12 cellular contexts compared by ENCODE assay signal in the genomic region with DNA sequence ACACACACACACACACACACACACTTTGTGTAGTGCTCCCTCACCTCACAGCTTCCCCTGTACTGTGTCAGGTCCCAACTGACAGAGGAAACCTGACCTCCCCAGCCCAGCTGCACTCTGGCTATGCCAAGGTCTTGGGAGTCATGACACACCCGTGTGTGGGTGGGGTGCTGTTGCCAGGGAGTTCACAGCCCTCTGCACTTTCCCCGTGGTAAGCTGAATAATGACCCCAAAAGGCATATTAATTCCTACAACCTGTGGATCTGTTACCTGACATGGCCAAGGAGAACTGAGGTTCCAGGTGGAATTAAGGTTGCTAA. TPM values are rescaled to one million over a fixed set of nuclear protein-coding genes. Genes with fewer than 3 reads are reported as not detected.
DNase-seq lines count a peak whose midpoint lies in the region; ATAC-seq, FAIRE-seq and TF ChIP-seq lines count a peak whose summit lies in the region.
"Had no signal": no experiment of that assay in that cellular context is flagged by ENCODE, and none has a peak within 500 bp of the region (broad histone marks: within the 10 kb centered on the region; RNA-seq: fewer than 3 reads in every experiment).

No MANE protein-coding gene starts in this region.

- H3K36me3 Mint-ChIP-seq in neural progenitor cell, result no peaks in the 10 kb centered on the region

- H3K4me2 ChIP-seq in A549 (peak overlapping the region; percentile 47; the same call in 2 of the 3 replicates), HepG2 (ENCODE audit: low read depth, low read length) (no peak overlapping the region), neural progenitor cell (no peak overlapping the region)

- H2AFZ ChIP-seq in HepG2 (ENCODE audit: low read length) (no peak overlapping the region), neural progenitor cell (replicated peaks) (no peak overlapping the region)

- H3K9me3 ChIP-seq in A549 (no peaks in the 10 kb centered on the region), HepG2 (ENCODE audit: low read length) (no peaks in the 10 kb centered on the region), neural progenitor cell (ENCODE audit: low read depth) (no peaks in the 10 kb centered on the region)
- H3K9me3 ChIP-seq: HAP-1 had no signal

- no peak overlapping the region for H3K4me3 Mint-ChIP-seq in neural progenitor cell
- H3K4me3 Mint-ChIP-seq: endodermal cell had no signal

- no peak overlapping the region for H3K9ac ChIP-seq in HepG2 (ENCODE audit: insufficient read depth, low read depth, low read length)
- no peak overlapping the region for H3K9ac ChIP-seq in neural progenitor cell

- H3K27me3 ChIP-seq in HepG2 (ENCODE audit: control insufficient read depth in 1 of 2, insufficient read depth in 2 of 2, low read length in 2 of 2) (peaks cover 5 to 39% of the 10 kb centered on the region in 2 experiments; a peak in 4 of 5 replicates), neural progenitor cell (no peaks in the 10 kb centered on the region)

- peaks cover 5% of the 10 kb centered on the region for H3K27me3 Mint-ChIP-seq in neural progenitor cell (ENCODE audit: insufficient read depth, low read depth)

- H3F3A ChIP-seq in neural progenitor cell (ENCODE audit: low read depth), result no peaks in the 10 kb centered on the region

- H3K4me1 ChIP-seq in A549, result peaks cover 30% of the 10 kb centered on the region
- peaks cover 31% of the 10 kb centered on the region for H3K4me1 ChIP-seq in HepG2 (ENCODE audit: insufficient read depth, low read length)
- H3K4me1 ChIP-seq in neural progenitor cell, result peaks cover 10% of the 10 kb centered on the region
- H3K4me1 ChIP-seq: HAP-1 had no signal

- H3K4me3 ChIP-seq in A549, result no peak overlapping the region
- H3K4me3 ChIP-seq in HepG2 (replicated peaks in 1 of 3; ENCODE audit: insufficient read depth in 1 of 3, low read depth in 2 of 3, low read length in 3 of 3), result no peak overlapping the region
- H3K4me3 ChIP-seq in neural progenitor cell, result no peak overlapping the region
- H3K4me3 ChIP-seq: HAP-1 had no signal

- TF ChIP-seq RAD21 in A549 (conservative IDR thresholded peaks at IDR 0.05 in 1 of 2, IDR thresholded peaks at IDR 0.05 in 1 of 2) (no peak), HepG2 (CRISPR knock-in tag; IDR thresholded peaks at IDR 0.05) (no peak)

- CTCF ChIA-PET in A549 (lab: Yijun Ruan, JAX), result interaction anchor here (1.4 to 2.0 kb wide), 2 partner anchors 9 to 11 kb away, joined by 4 to 5 read pairs; partner anchors contain the start of gene NANOS1
- CTCF ChIA-PET in HepG2 (lab: Yijun Ruan, JAX; ENCODE audit: low intra/inter-chr PET ratio, low total read pairs), result no interaction called here

- no peaks in the 10 kb centered on the region for H3K9me3 Mint-ChIP-seq in neural progenitor cell
- H3K9me3 Mint-ChIP-seq: endodermal cell had no signal

- in situ Hi-C loops in HepG2 (cut with HindIII; ENCODE audit: extremely low pct_ligation_motif_present, low pct_unique_long_range_greater_than_20kb), result no loop called here

- H3K79me2 ChIP-seq in HepG2 (ENCODE audit: insufficient read depth, low read length) (no peaks in the 10 kb centered on the region), neural progenitor cell (ENCODE audit: low read depth) (no peaks in the 10 kb centered on the region)

- BruUV-seq in HepG2 (replicated peaks; lab: Mats Ljungman, UMichigan), result no TSS peak

- ATAC-seq in A549, result peak; percentile 23 to 26; a peak in 3 of 6 replicates
- ATAC-seq in HepG2, result peak; percentile 30; the same call in 2 of the 3 replicates
- no peak for ATAC-seq in GM21723 (IDR thresholded peaks at IDR 0.05; ENCODE audit: unreplicated experiment)

- DNase-seq in A549 (ENCODE audit: low read depth in 1 of 2, low spot score in 1 of 2) (no peak), EL (peak; percentile 28), HepG2 (ENCODE audit: low spot score) (no peak), NCI-H2171 (lab: John Stamatoyannopoulos, UW) (no peak), NCI-H1436 treated with DMSO at 0.1 percent for 48 hours (lab: John Stamatoyannopoulos, UW) (no peak), neural progenitor cell (ENCODE audit: low spot score) (no peak)
- peak; percentile 11 for DNase-seq in activated T-helper 9 cell treated with anti-CD3 and anti-CD28 coated beads, Interleukin-2, amount 50 U/mL, for 16 hours (ENCODE audit: low read depth)
- DNase-seq: endodermal cell, MM.1S, NCI-H524 treated with DMSO at 0.1 percent for 48 hours had no signal

- no peak for FAIRE-seq in A549 (lab: Jason Lieb, UNC)
- no peak for FAIRE-seq in HepG2 (lab: Jason Lieb, UNC)

- intact Hi-C loops in HepG2 (cut with micrococcal nuclease; ENCODE audit: unreplicated experiment), result loop anchor here (10.0 kb wide), 1 partner anchor 266 kb away; the partner anchor contains the start of gene CACUL1

- no peak for TF ChIP-seq POLR2A in A549 (IDR thresholded peaks at IDR 0.05; ENCODE audit: low read length)
- TF ChIP-seq POLR2A in HepG2 (IDR thresholded peaks at IDR 0.05; ENCODE audit: insufficient read depth in 1 of 2, low read depth in 2 of 2, low read length in 2 of 2), result no peak

- POLR2A ChIA-PET in A549 (lab: Yijun Ruan, JAX) (no interaction called here), HepG2 (lab: Yijun Ruan, JAX) (no interaction called here)

- no peak overlapping the region for H3K27ac Mint-ChIP-seq in neural progenitor cell
- H3K27ac Mint-ChIP-seq: endodermal cell had no signal

- H4K20me1 ChIP-seq in HepG2 (ENCODE audit: insufficient read depth, low read length) (no peaks in the 10 kb centered on the region), neural progenitor cell (ENCODE audit: low read depth) (no peaks in the 10 kb centered on the region)

- no peak for TF ChIP-seq CTCF in A549 (IDR thresholded peaks at IDR 0.05)
- TF ChIP-seq CTCF in HepG2 (CRISPR knock-in tag; IDR thresholded peaks at IDR 0.05), result no peak
- no peak for TF ChIP-seq CTCF in neural progenitor cell (IDR thresholded peaks at IDR 0.05)

- TF ChIP-seq EP300 in A549 (IDR thresholded peaks at IDR 0.05), result no peak
- no peak for TF ChIP-seq EP300 in HepG2 (IDR thresholded peaks at IDR 0.05; ENCODE audit: low read depth in 2 of 2, low read length in 2 of 2)
- no peak for TF ChIP-seq EP300 in HepG2 (CRISPR knock-in tag; IDR thresholded peaks at IDR 0.05; ENCODE audit: borderline replicate concordance)

- H3K27ac ChIP-seq in A549 (peak overlapping the region in 1 of 2 experiments; percentile 42; a peak in 1 of 6 replicates), HepG2 (ENCODE audit: extremely low read length, insufficient read depth, low read length) (no peak overlapping the region), neural progenitor cell (no peak overlapping the region)

- H3K36me3 ChIP-seq in HepG2 (replicated peaks in 1 of 2; ENCODE audit: control insufficient read depth in 1 of 2, insufficient read depth in 2 of 2, low read length in 2 of 2) (no peaks in the 10 kb centered on the region), neural progenitor cell (no peaks in the 10 kb centered on the region)
- H3K36me3 ChIP-seq: HAP-1 had no signal

- H3K4me1 Mint-ChIP-seq in neural progenitor cell, result peaks cover 13% of the 10 kb centered on the region

- 27% methylated on average over 2 of the region's 2 CpGs for WGBS in A549 (ENCODE audit: missing lambda C conversion rate)
- 7% methylated on average over 2 of the region's 2 CpGs for WGBS in HepG2 (ENCODE audit: low lambda C conversion rate)

TF ChIP-seq in A549, 52 proteins besides CTCF, POLR2A, EP300 and RAD21:
- TF ChIP-seq HEYL (CRISPR knock-in tag; IDR thresholded peaks at IDR 0.05) (no peak), CHD4 (IDR thresholded peaks at IDR 0.05; ENCODE audit: borderline replicate concordance) (no peak)

TF ChIP-seq in HepG2, 621 proteins besides CTCF, POLR2A, EP300 and RAD21 (continues in another document):
- no peak for TF ChIP-seq HNF4G (IDR thresholded peaks at IDR 0.05; ENCODE audit: borderline replicate concordance, low read depth, low read length)
- no peak for TF ChIP-seq HNF4G (CRISPR knock-in tag; IDR thresholded peaks at IDR 0.05; ENCODE audit: borderline replicate concordance, low read depth)
- no peak for TF ChIP-seq ZNF12 (CRISPR knock-in tag; IDR thresholded peaks at IDR 0.05)
- TF ChIP-seq ZMAT5 (CRISPR knock-in tag; IDR thresholded peaks at IDR 0.05; ENCODE audit: borderline replicate concordance, low read depth), result no peak
- no peak for TF ChIP-seq CBX1 (IDR thresholded peaks at IDR 0.05; ENCODE audit: low read depth)
- no peak for TF ChIP-seq MBNL3 (CRISPR knock-in tag; conservative IDR thresholded peaks at IDR 0.05)

RNA-seq across cellular contexts. Expression of gene NANOS1, which starts 8.9 kb away (rescaled TPM):
- polyA plus RNA-seq in A549 (2011; rRNA removed) (2.7 and 2.9 TPM in 2 replicates), A549 (2017; fragmentation: RNase III; extraction: RNeasy Plus Mini Kit Qiagen cat#74134 plus additional on column Dnase treatment) (1.4 to 1.7 TPM (median 1.7 TPM) in 3 replicates), HepG2 (2011; rRNA removed) (1.7 and 2.2 TPM in 2 replicates)
- 1.6 and 2.7 TPM in 2 replicates for polyA plus RNA-seq in A549 (2012; cell fraction: cytosol; rRNA removed)
- polyA plus RNA-seq in A549 (2012; cell fraction: nucleus; rRNA removed), result 0.69 and 1.2 TPM in 2 replicates
- polyA minus RNA-seq in A549 (2011; rRNA and poly(A)+ RNA removed), result 0.33 and 0.34 TPM in 2 replicates
- total RNA-seq in HepG2 (2016; rRNA removed; fragmentation: Illumina TruSeq; extraction: Trizol) (1.5 and 1.7 TPM in 2 replicates), neural progenitor cell (ENCODE audit: low replicate concordance) (10.2 and 12.4 TPM in 2 replicates)
- 1.5 and 2.2 TPM in 2 replicates for total RNA-seq in HepG2 (2016; cell fraction: cytosol; rRNA removed; fragmentation: Illumina TruSeq; extraction: Trizol; ENCODE audit: low read depth)
- 0.46 and 0.82 TPM in 2 replicates for total RNA-seq in HepG2 (2016; cell fraction: insoluble cytoplasmic fraction; rRNA removed; fragmentation: Illumina TruSeq; extraction: Trizol)
- total RNA-seq in HepG2 (2016; cell fraction: membrane; rRNA removed; fragmentation: Illumina TruSeq; extraction: Trizol), result 3.1 and 3.9 TPM in 2 replicates
- total RNA-seq in HepG2 (2016; cell fraction: nucleus; rRNA removed; fragmentation: Illumina TruSeq; extraction: Trizol), result 1.2 and 2.1 TPM in 2 replicates
- 1.4 and 1.9 TPM in 2 replicates for polyA plus RNA-seq in HepG2 (2011; cell fraction: cytosol; rRNA removed)
- polyA plus RNA-seq in HepG2 (2011; cell fraction: nucleus; rRNA removed), result 0.77 and 0.90 TPM in 2 replicates
- 1.0 and 1.9 TPM in 2 replicates for polyA plus RNA-seq in HepG2 (2012)
- polyA plus RNA-seq in HepG2 (2016; cell fraction: cytosol; fragmentation: Illumina TruSeq; extraction: Trizol; ENCODE audit: low read depth), result 4.2 and 4.6 TPM in 2 replicates
- 0.90 and 1.9 TPM in 2 replicates for polyA plus RNA-seq in HepG2 (2016; cell fraction: insoluble cytoplasmic fraction; fragmentation: Illumina TruSeq; extraction: Trizol; ENCODE audit: low read depth)
- polyA plus RNA-seq in HepG2 (2016; cell fraction: membrane; fragmentation: Illumina TruSeq; extraction: Trizol; ENCODE audit: low read depth), result 5.3 and 5.7 TPM in 2 replicates
- 1.6 and 1.7 TPM in 2 replicates for polyA plus RNA-seq in HepG2 (2016; cell fraction: nucleus; fragmentation: Illumina TruSeq; extraction: Trizol; ENCODE audit: insufficient read depth, low read depth)
- 0.76 and 1.8 TPM in 2 replicates for polyA minus RNA-seq in HepG2 (2011; rRNA and poly(A)+ RNA removed; ENCODE audit: low replicate concordance)
- polyA minus RNA-seq in HepG2 (2011; cell fraction: cytosol; rRNA and poly(A)+ RNA removed), result 0.89 and 1.1 TPM in 2 replicates
- polyA minus RNA-seq in HepG2 (2011; cell fraction: nucleus; rRNA and poly(A)+ RNA removed), result 2.2 and 2.3 TPM in 2 replicates

Comparison
In these comparisons a context has a peak if more than half of its experiments do, and no peak if none do; other contexts are left out.
1. DNase-seq: peak in EL (single experiment) and activated T-helper 9 cell treated with anti-CD3 and anti-CD28 coated beads, Interleukin-2, amount 50 U/mL, for 16 hours (single experiment); none in A549 (0 of 2), HepG2 (single experiment), NCI-H2171 (single experiment), NCI-H1436 treated with DMSO at 0.1 percent for 48 hours (single experiment) and neural progenitor cell (single experiment).